20 cellular contexts compared by ENCODE assay signal in genomic region chr12:118448341-118448740, GRCh38.
"Had no signal": no experiment of that assay in that cellular context is flagged by ENCODE, and none has a peak within 500 bp of the region (broad histone marks: within the 10 kb centered on the region; RNA-seq: fewer than 3 reads in every experiment).

No MANE protein-coding gene starts in this region.

- H3K9me3 ChIP-seq: MG63, SJCRH30, SK-N-SH had no signal

- H3K4me2 ChIP-seq: SK-N-SH had no signal

- H3K27me3 ChIP-seq: MG63, SJCRH30 had no signal

- H3K4me3 ChIP-seq: MG63, SJCRH30 had no signal

- ATAC-seq: activated T-cell treated with anti-CD3 and anti-CD28 coated beads, Interleukin-2, amount 50 U/mL, for 4 hours; PC-3 had no signal

- H3K27ac ChIP-seq: SJCRH30, VCaP had no signal

- DNase-seq: activated CD4-positive, alpha-beta memory T cell treated with anti-CD3 and anti-CD28 coated beads for 36 hours; activated CD4-positive, alpha-beta T cell treated with anti-CD3 and anti-CD28 coated beads, Interleukin-2, amount 10 ng/mL, durations not matched to agents 7 days and 5 days; activated CD4-positive, CD25-positive, alpha-beta regulatory T cell; activated CD8-positive, alpha-beta memory T cell treated with anti-CD3 and anti-CD28 coated beads for 24 hours; activated gamma-delta T cell; activated naive CD4-positive, alpha-beta T cell treated with anti-CD3 and anti-CD28 coated beads for 36 hours; activated T-cell treated with anti-CD3 and anti-CD28 coated beads, Interleukin-2, amount 50 U/mL, for 4 hours; caudate nucleus; MG63; NCI-H1417; NCI-H1694; NCI-H2029; NCI-H2107; NCI-H510A treated with DMSO at 0.1 percent for 48 hours; NCI-H69; PC-3; SJCRH30; SK-N-SH; T-helper 1 cell had no signal

- H3K4me1 ChIP-seq: SJCRH30 had no signal

- H3K36me3 ChIP-seq: MG63, SJCRH30 had no signal

- H3K9ac ChIP-seq: SK-N-SH had no signal
